In the genomic region with DNA sequence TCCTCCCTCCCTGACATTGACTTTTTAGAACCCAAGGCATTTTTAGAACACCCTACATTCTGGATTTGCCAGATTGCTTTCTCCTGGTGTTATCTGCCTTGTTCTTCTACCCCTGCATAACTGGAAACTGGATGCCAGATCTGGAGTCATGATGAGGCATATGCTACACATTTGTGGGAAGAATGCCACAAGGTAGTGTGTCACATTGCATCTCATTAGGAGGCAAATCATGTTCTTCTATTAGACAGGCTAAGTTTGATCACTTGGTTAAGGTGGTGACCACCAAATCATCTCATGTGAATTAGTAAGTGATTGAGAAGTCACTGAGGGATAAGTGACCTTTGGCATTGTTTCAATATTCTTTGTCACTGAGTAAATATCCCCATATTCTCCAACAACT, we compare ENCODE assay signal across 34 cellular contexts. TPM values are rescaled to one million over a fixed set of nuclear protein-coding genes. Genes with fewer than 3 reads are reported as not detected.
"Had no signal": no experiment of that assay in that cellular context is flagged by ENCODE, and none has a peak within 500 bp of the region (broad histone marks: within the 10 kb centered on the region; RNA-seq: fewer than 3 reads in every experiment).

No MANE protein-coding gene starts in this region.

- H3K4me3 Mint-ChIP-seq: activated CD4-positive, alpha-beta T cell treated with anti-CD3 and anti-CD28 coated beads for 36 hours; activated CD4-positive, alpha-beta T cell treated with anti-CD3 and anti-CD28 coated beads, Interleukin-2, amount 10 ng/mL, durations not matched to agents 7 days and 5 days; activated CD8-positive, alpha-beta T cell treated with anti-CD3 and anti-CD28 coated beads, Interleukin-2, amount 10 ng/mL, durations not matched to agents 7 days and 5 days; activated naive CD8-positive, alpha-beta T cell treated with anti-CD3 and anti-CD28 coated beads for 36 hours; activated T-helper 17 cell treated with anti-CD3 and anti-CD28 coated beads, Interleukin-2, amount 50 U/mL, for 72 hours; central memory CD8-positive, alpha-beta T cell; T-helper 1 cell treated with Interleukin-12 subunit alpha and Interleukin-12 subunit beta and Interleukin-4 antibody, amounts not matched to agents 30 μg/mL and 1 μg/mL, for 36 hours; T-helper 2 cell treated with Interferon-gamma antibody and Interleukin-4, amounts not matched to agents 5 μg/mL and 100 μg/mL, for 36 hours; WTC11 had no signal

- H3K27ac ChIP-seq: cardiac muscle cell, PC-9, SJCRH30, SK-N-MC had no signal

- H3K36me3 ChIP-seq: cardiac muscle cell, SJCRH30 had no signal

- H3K27ac Mint-ChIP-seq: activated CD4-positive, alpha-beta T cell treated with anti-CD3 and anti-CD28 coated beads for 36 hours; activated CD4-positive, alpha-beta T cell treated with anti-CD3 and anti-CD28 coated beads, Interleukin-2, amount 10 ng/mL, durations not matched to agents 7 days and 5 days; activated CD8-positive, alpha-beta T cell treated with anti-CD3 and anti-CD28 coated beads, Interleukin-2, amount 10 ng/mL, durations not matched to agents 7 days and 5 days; activated naive CD8-positive, alpha-beta T cell treated with anti-CD3 and anti-CD28 coated beads for 36 hours; activated T-helper 17 cell treated with anti-CD3 and anti-CD28 coated beads, Interleukin-2, amount 50 U/mL, for 72 hours; T-helper 1 cell treated with Interleukin-12 subunit alpha and Interleukin-12 subunit beta and Interleukin-4 antibody, amounts not matched to agents 30 μg/mL and 1 μg/mL, for 36 hours; T-helper 2 cell treated with Interferon-gamma antibody and Interleukin-4, amounts not matched to agents 5 μg/mL and 100 μg/mL, for 36 hours; WTC11 had no signal

- H3K4me1 ChIP-seq: SJCRH30 had no signal

- H3K36me3 Mint-ChIP-seq: activated naive CD8-positive, alpha-beta T cell treated with anti-CD3 and anti-CD28 coated beads for 36 hours; WTC11 had no signal

- H3K9me3 ChIP-seq: SJCRH30 had no signal

- H3K9me3 Mint-ChIP-seq: activated CD4-positive, alpha-beta T cell treated with anti-CD3 and anti-CD28 coated beads, Interleukin-2, amount 10 ng/mL, durations not matched to agents 7 days and 5 days; activated naive CD8-positive, alpha-beta T cell treated with anti-CD3 and anti-CD28 coated beads for 36 hours; activated T-helper 17 cell treated with anti-CD3 and anti-CD28 coated beads, Interleukin-2, amount 50 U/mL, for 72 hours; central memory CD8-positive, alpha-beta T cell; T-helper 1 cell treated with Interleukin-12 subunit alpha and Interleukin-12 subunit beta and Interleukin-4 antibody, amounts not matched to agents 30 μg/mL and 1 μg/mL, for 36 hours; T-helper 2 cell treated with Interferon-gamma antibody and Interleukin-4, amounts not matched to agents 5 μg/mL and 100 μg/mL, for 36 hours; WTC11 had no signal

- H3K4me1 Mint-ChIP-seq: activated T-helper 17 cell treated with anti-CD3 and anti-CD28 coated beads, Interleukin-2, amount 50 U/mL, for 72 hours had no signal

- DNase-seq: activated CD4-positive, alpha-beta T cell treated with anti-CD3 and anti-CD28 coated beads for 36 hours; activated CD4-positive, alpha-beta T cell treated with anti-CD3 and anti-CD28 coated beads, Interleukin-2, amount 10 ng/mL, durations not matched to agents 7 days and 5 days; activated CD4-positive, alpha-beta T cell treated with anti-CD3 and anti-CD28 coated beads, Interleukin-2, amount 50 U/mL, for 48 hours; activated CD8-positive, alpha-beta memory T cell treated with anti-CD3 and anti-CD28 coated beads, Interleukin-2, amount 50 U/mL, for 4 hours; activated CD8-positive, alpha-beta T cell treated with anti-CD3 and anti-CD28 coated beads, Interleukin-2, amount 10 ng/mL, durations not matched to agents 7 days and 5 days; activated effector memory CD4-positive, alpha-beta T cell treated with anti-CD3 and anti-CD28 coated beads, Interleukin-2, amount 50 U/mL, for 16 hours; activated naive CD4-positive, alpha-beta T cell; activated naive CD4-positive, alpha-beta T cell treated with anti-CD3 and anti-CD28 coated beads, Interleukin-2, amount 50 U/mL, for 16 hours; activated naive CD8-positive, alpha-beta T cell treated with anti-CD3 and anti-CD28 coated beads for 36 hours; activated T-cell treated with anti-CD3 and anti-CD28 coated beads, Interleukin-2, amount 50 U/mL, for 48 hours; amniotic stem cell; aorta; Karpas-422; NCI-H1105; NCI-H1417 treated with DMSO at 0.1 percent for 48 hours; NCI-H1694; NCI-H1930; NCI-H2081 treated with DMSO at 0.1 percent for 48 hours; NCI-H510A; NCI-H526; NCI-H748 treated with DMSO at 0.1 percent for 48 hours; NK-92 treated with Interleukin-12 subunit alpha and Interleukin-12 subunit beta, amount 100 ng/mL, for 24 hours; PC-9; Right ventricle myocardium superior; SJCRH30 had no signal

- ATAC-seq: activated CD4-positive, alpha-beta T cell treated with anti-CD3 and anti-CD28 coated beads for 36 hours; activated CD8-positive, alpha-beta T cell treated with anti-CD3 and anti-CD28 coated beads, Interleukin-2, amount 10 ng/mL, durations not matched to agents 7 days and 5 days; activated T-helper 17 cell treated with anti-CD3 and anti-CD28 coated beads, Interleukin-2, amount 50 U/mL, for 72 hours; WTC11 had no signal

- H3K4me3 ChIP-seq: cardiac muscle cell, PC-9, SJCRH30, SK-N-MC had no signal

RNA-seq across cellular contexts. Expression of a gene that starts 12.9 kb away (rescaled TPM):
- total RNA-seq: activated CD4-positive, alpha-beta T cell treated with anti-CD3 and anti-CD28 coated beads for 36 hours; activated CD4-positive, alpha-beta T cell treated with anti-CD3 and anti-CD28 coated beads, Interleukin-2, amount 10 ng/mL, durations not matched to agents 7 days and 5 days; activated CD8-positive, alpha-beta T cell treated with anti-CD3 and anti-CD28 coated beads, Interleukin-2, amount 10 ng/mL, durations not matched to agents 7 days and 5 days; activated naive CD8-positive, alpha-beta T cell treated with anti-CD3 and anti-CD28 coated beads for 36 hours; activated T-helper 17 cell treated with anti-CD3 and anti-CD28 coated beads, Interleukin-2, amount 50 U/mL, for 72 hours; aorta; cardiac muscle cell; chondrocyte; MCF 10A; PC-9; Right ventricle myocardium superior; SJCRH30; WTC11 had no signal
- polyA plus RNA-seq: cardiac muscle cell had no signal
